Comparison of ENCODE assay signal across 21 cellular contexts in the genomic region with DNA sequence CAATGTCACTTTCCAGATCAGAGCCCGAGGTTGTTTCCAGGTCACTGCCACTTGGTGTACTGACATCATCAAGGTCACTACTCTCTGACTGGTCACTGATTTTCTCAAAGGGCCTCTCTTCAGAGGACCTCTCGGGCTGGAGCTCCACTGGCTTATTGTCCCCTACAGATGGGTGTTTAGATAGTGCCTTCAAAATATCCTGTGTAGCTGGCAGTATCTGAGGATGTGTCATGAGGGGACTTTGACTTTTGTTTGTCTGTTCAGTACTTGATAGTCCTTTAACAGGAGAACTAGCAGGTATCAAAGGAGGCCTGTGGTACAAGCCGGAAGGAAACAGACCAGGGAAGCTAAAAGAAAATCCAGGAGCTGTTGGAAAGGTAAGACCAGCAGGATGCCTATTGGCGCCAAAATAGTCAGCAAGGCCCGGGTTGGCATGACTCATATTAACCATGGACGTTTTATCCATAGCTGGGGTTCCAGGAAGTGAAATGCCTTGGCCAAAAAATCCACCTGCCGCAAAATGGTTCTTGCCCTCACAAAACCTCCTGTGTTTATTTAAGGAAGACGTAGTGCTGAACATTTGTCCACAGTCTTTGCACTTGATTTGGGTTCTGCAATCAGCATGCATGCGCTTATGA.
"Had no signal": no experiment of that assay in that cellular context is flagged by ENCODE, and none has a peak within 500 bp of the region (broad histone marks: within the 10 kb centered on the region; RNA-seq: fewer than 3 reads in every experiment).

No MANE protein-coding gene starts in this region.

- FAIRE-seq: bronchial epithelial cell, kidney had no signal

- ATAC-seq: left lung, T-helper 17 cell had no signal

- H3K9me3 ChIP-seq: left lung, neutrophil, ovary, sigmoid colon, upper lobe of left lung had no signal

- H3K36me3 ChIP-seq: neutrophil, ovary, sigmoid colon had no signal

- DNase-seq: activated CD4-positive, alpha-beta memory T cell treated with anti-CD3 and anti-CD28 coated beads for 36 hours; activated CD4-positive, alpha-beta T cell treated with anti-CD3 and anti-CD28 coated beads for 48 hours; activated CD4-positive, CD25-positive, alpha-beta regulatory T cell; activated naive CD4-positive, alpha-beta T cell treated with anti-CD3 and anti-CD28 coated beads, Interleukin-2, amount 10 ng/mL, durations not matched to agents 7 days and 5 days; activated T-cell treated with anti-CD3 and anti-CD28 coated beads, Interleukin-2, amount 50 U/mL, for 48 hours; amygdala; endodermal cell; kidney; left lung; midbrain; ovary; sigmoid colon; stimulated activated CD4-positive, alpha-beta T cell treated with anti-CD3 and anti-CD28 coated beads, Interleukin-4, amount 100 ng/mL, for 24 hours; stimulated activated naive CD4-positive, alpha-beta T cell treated with Interleukin-2 at 50 U/mL for 16 hours; SW 1271; T-helper 17 cell; upper lobe of left lung had no signal

- H3K27me3 ChIP-seq: left lung, neutrophil, sigmoid colon, upper lobe of left lung had no signal

- H3K4me1 ChIP-seq: sigmoid colon had no signal

- H3K27ac ChIP-seq: coronary artery, epithelial cell of prostate, left lung, neutrophil, ovary, sigmoid colon, upper lobe of left lung had no signal

- H3K4me3 ChIP-seq: coronary artery, left lung, ovary, sigmoid colon, upper lobe of left lung had no signal
